In the genomic region with DNA sequence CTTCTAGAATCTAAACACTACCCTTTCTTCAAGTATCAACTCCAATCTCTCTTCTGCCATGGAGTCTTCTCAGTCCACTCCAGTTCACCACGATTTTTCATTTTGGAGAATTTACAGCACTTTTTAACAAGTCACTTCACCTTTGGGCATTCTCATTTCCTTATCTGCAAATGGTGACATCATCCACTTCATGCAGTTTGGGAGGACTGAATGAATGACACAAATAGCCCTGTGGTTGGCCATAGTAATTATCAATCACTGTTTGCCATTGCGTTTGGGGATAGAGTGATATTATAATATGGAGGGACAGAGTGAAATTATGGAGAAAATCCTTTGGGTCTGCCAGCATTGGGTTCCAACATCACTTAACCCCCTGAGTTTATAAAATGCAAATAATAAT, we compare ENCODE assay signal across 28 cellular contexts. TPM values are rescaled to one million over a fixed set of nuclear protein-coding genes. Genes with fewer than 3 reads are reported as not detected.
A peak's percentile ranks its signal among the peaks of the same experiment; 100 is the strongest.
DNase-seq lines count a peak whose midpoint lies in the region; ATAC-seq, FAIRE-seq and TF ChIP-seq lines count a peak whose summit lies in the region.
"Had no signal": no experiment of that assay in that cellular context is flagged by ENCODE, and none has a peak within 500 bp of the region (broad histone marks: within the 10 kb centered on the region; RNA-seq: fewer than 3 reads in every experiment).

No MANE protein-coding gene starts in this region.

- TF ChIP-seq EP300 in GM12878 (IDR thresholded peaks at IDR 0.05; ENCODE audit: borderline replicate concordance in 1 of 2, control insufficient read depth in 1 of 2, low read depth in 2 of 2, low read length in 2 of 2), result no peak

- no peak for TF ChIP-seq POLR2A in GM12878 (IDR thresholded peaks at IDR 0.05; ENCODE audit: low read depth, low read length)

- H3K4me3 ChIP-seq in GM12878, result no peak overlapping the region
- H3K4me3 ChIP-seq: mucosa of descending colon had no signal

- peak; percentile 49 for ATAC-seq in GM18867 (IDR thresholded peaks at IDR 0.05; ENCODE audit: unreplicated experiment)
- peak; percentile 59 for ATAC-seq in GM12878
- ATAC-seq in HG02852 (IDR thresholded peaks at IDR 0.05; ENCODE audit: unreplicated experiment), result no peak
- no peak for ATAC-seq in GM21447 (IDR thresholded peaks at IDR 0.05; ENCODE audit: unreplicated experiment)
- ATAC-seq: esophagus mucosa, left colon, mucosa of descending colon had no signal

- POLR2A ChIA-PET in GM12878 (lab: Charles Lee), result no interaction called here

- no peaks in the 10 kb centered on the region for H3K36me3 Mint-ChIP-seq in osteocyte (ENCODE audit: unreplicated experiment)
- H3K36me3 Mint-ChIP-seq: activated naive CD4-positive, alpha-beta T cell treated with anti-CD3 and anti-CD28 coated beads, Interleukin-2, amount 50 U/mL, for 24 hours had no signal

- TF ChIP-seq RAD21 in GM12878 (IDR thresholded peaks at IDR 0.05; ENCODE audit: insufficient read depth, low read depth, low read length), result no peak

- RAD21 ChIA-PET in GM12878 (lab: Charles Lee; ENCODE audit: unreplicated experiment), result no interaction called here

- peaks cover 33% of the 10 kb centered on the region for H3K4me1 Mint-ChIP-seq in osteocyte (ENCODE audit: unreplicated experiment)
- H3K4me1 Mint-ChIP-seq: activated naive CD4-positive, alpha-beta T cell treated with anti-CD3 and anti-CD28 coated beads, Interleukin-2, amount 50 U/mL, for 24 hours had no signal

- H3K27ac ChIP-seq in GM12878 (ENCODE audit: control insufficient read depth, insufficient read depth), result no peak overlapping the region
- H3K27ac ChIP-seq: VCaP had no signal

- intact Hi-C loops in GM12878 (cut with micrococcal nuclease; ENCODE audit: unreplicated experiment), result no loop called here

- H3K27me3 ChIP-seq in GM12878 (replicated peaks in 1 of 2; ENCODE audit: control insufficient read depth in 2 of 2, insufficient read depth in 2 of 2, low read length in 1 of 2), result no peaks in the 10 kb centered on the region

- H4K20me1 ChIP-seq in GM12878 (ENCODE audit: control insufficient read depth, insufficient read depth), result no peaks in the 10 kb centered on the region

- no peaks in the 10 kb centered on the region for H3K79me2 ChIP-seq in GM12878 (ENCODE audit: control insufficient read depth, insufficient read depth, low read length)

- H3K36me3 ChIP-seq in GM12878 (ENCODE audit: control insufficient read depth in 2 of 2, insufficient read depth in 2 of 2, low read length in 1 of 2), result no peaks in the 10 kb centered on the region

- H3K9me3 Mint-ChIP-seq in osteocyte (ENCODE audit: unreplicated experiment), result no peaks in the 10 kb centered on the region
- H3K9me3 Mint-ChIP-seq: activated CD4-positive, alpha-beta memory T cell treated with anti-CD3 and anti-CD28 coated beads, Interleukin-2, amount 10 ng/mL, durations not matched to agents 7 days and 5 days; activated naive CD4-positive, alpha-beta T cell treated with anti-CD3 and anti-CD28 coated beads, Interleukin-2, amount 50 U/mL, for 24 hours; CD8-positive, alpha-beta memory T cell; HFFc6 had no signal

- H2AFZ ChIP-seq in GM12878 (ENCODE audit: control insufficient read depth, low read depth, low read length), result no peak overlapping the region

- H3K4me2 ChIP-seq in GM12878 (ENCODE audit: control insufficient read depth, insufficient read depth), result no peak overlapping the region

- FAIRE-seq in GM12878 (lab: Jason Lieb, UNC), result no peak

- DNase-seq in HT1080 (ENCODE audit: low read depth) (peak; percentile 30), GM12878 (ENCODE audit: low read depth, low spot score) (no peak), osteocyte (ENCODE audit: extremely low spot score, unreplicated experiment) (no peak), NCI-H510A treated with DMSO at 0.1 percent for 48 hours (lab: John Stamatoyannopoulos, UW) (no peak), T-helper 9 cell (no peak)
- DNase-seq: activated CD4-positive, alpha-beta memory T cell treated with anti-CD3 and anti-CD28 coated beads, Interleukin-2, amount 10 ng/mL, durations not matched to agents 7 days and 5 days; activated T-cell treated with anti-CD3 and anti-CD28 coated beads, Interleukin-2, amount 50 U/mL, for 1 hour; CD8-positive, alpha-beta memory T cell; DND-41; HFFc6; left colon; mucosa of descending colon; NCI-H1694; NCI-H345; NK-92 treated with Interleukin-12 subunit alpha and Interleukin-12 subunit beta, amount 100 ng/mL, for 24 hours; retina; Right ventricle myocardium superior; stimulated activated CD4-positive, alpha-beta T cell treated with anti-CD3 and anti-CD28 coated beads, Interleukin-15, amount 100 ng/mL, for 24 hours; stimulated activated naive CD4-positive, alpha-beta T cell had no signal

- no TSS peak for BruUV-seq in GM12878 (replicated peaks; lab: Mats Ljungman, UMichigan)

- no peaks in the 10 kb centered on the region for H3K27me3 Mint-ChIP-seq in osteocyte (ENCODE audit: unreplicated experiment)
- H3K27me3 Mint-ChIP-seq: activated naive CD4-positive, alpha-beta T cell treated with anti-CD3 and anti-CD28 coated beads, Interleukin-2, amount 50 U/mL, for 24 hours had no signal

- peak overlapping the region; percentile 66 for H3K27ac Mint-ChIP-seq in osteocyte (ENCODE audit: unreplicated experiment)
- H3K27ac Mint-ChIP-seq: activated CD4-positive, alpha-beta memory T cell treated with anti-CD3 and anti-CD28 coated beads, Interleukin-2, amount 10 ng/mL, durations not matched to agents 7 days and 5 days; activated naive CD4-positive, alpha-beta T cell treated with anti-CD3 and anti-CD28 coated beads, Interleukin-2, amount 50 U/mL, for 24 hours; HFFc6 had no signal

- in situ Hi-C loops in GM12878 (cut with MboI), result no loop called here

- SMC1A ChIA-PET in GM12878 (lab: Charles Lee; ENCODE audit: uncharacterized antibody, unreplicated experiment), result interaction anchor here (1.4 to 2.6 kb wide), 2 partner anchors 27 to 64 kb away, joined by 3 to 14 read pairs; no protein-coding TSS in a partner anchor

- H3K9ac ChIP-seq in GM12878 (ENCODE audit: control insufficient read depth, insufficient read depth, low read length), result no peak overlapping the region

- TF ChIP-seq CTCF in GM12878 (IDR thresholded peaks at IDR 0.05 in 2 of 3, conservative IDR thresholded peaks at IDR 0.05 in 1 of 3; ENCODE audit: control insufficient read depth in 2 of 3, extremely low read depth in 1 of 3, insufficient read depth in 1 of 3, low read depth in 3 of 3, low read length in 3 of 3) (no peak), osteocyte (IDR thresholded peaks at IDR 0.05) (no peak)

- H3K9me3 ChIP-seq in GM12878 (replicated peaks; ENCODE audit: control insufficient read depth, insufficient read depth, low read length), result no peaks in the 10 kb centered on the region
- H3K9me3 ChIP-seq: mucosa of descending colon had no signal

- CTCF ChIA-PET in GM12878 (lab: Yijun Ruan, JAX), result interaction anchor here (1.2 to 1.7 kb wide), 2 partner anchors 10 to 21 kb away, joined by 5 read pairs; no protein-coding TSS in a partner anchor

- WGBS in GM12878 (ENCODE audit: insufficient coverage, insufficient replicate concordance, low lambda C conversion rate, missing lambda C conversion rate), result 21% methylated on average over 2 of the region's 2 CpGs

- no peaks in the 10 kb centered on the region for H3K4me1 ChIP-seq in GM12878 (ENCODE audit: control insufficient read depth, insufficient read depth, low read length)

- no peak overlapping the region for H3K4me3 Mint-ChIP-seq in osteocyte (ENCODE audit: unreplicated experiment)
- H3K4me3 Mint-ChIP-seq: activated CD4-positive, alpha-beta memory T cell treated with anti-CD3 and anti-CD28 coated beads, Interleukin-2, amount 10 ng/mL, durations not matched to agents 7 days and 5 days; activated naive CD4-positive, alpha-beta T cell treated with anti-CD3 and anti-CD28 coated beads, Interleukin-2, amount 50 U/mL, for 24 hours; CD8-positive, alpha-beta memory T cell; HFFc6 had no signal

RNA-seq across cellular contexts. Expression of gene TM4SF1, which starts 38.0 kb away (rescaled TPM):
- total RNA-seq in HT1080 (2014; rRNA removed; shearing (Covaris generic)), result 508 and 543 TPM in 2 replicates
- 789 and 826 TPM in 2 replicates for polyA plus RNA-seq in HT1080 (2015; cell fraction: cytosol; rRNA removed)
- polyA plus RNA-seq in HT1080 (2015; cell fraction: nucleus; rRNA removed), result 636 and 639 TPM in 2 replicates
- total RNA-seq in GM12878 (2013; cell fraction: nucleolus; rRNA removed), result 0.42 TPM in 1 of 2 replicates, not detected in the other
- total RNA-seq in GM12878 (2014; rRNA removed), result not detected in 2 replicates
- not detected in 2 replicates for total RNA-seq in GM12878 (2014; rRNA removed; fragmentation: Illumina TruSeq; extraction: Trizol)
- 0.56 and 1.2 TPM in 2 replicates for total RNA-seq in GM12878 (2021)
- not detected for polyA plus RNA-seq in GM12878 (2011; ENCODE audit: low read depth)
- 0.05 TPM in 1 of 2 replicates, not detected in the other for polyA plus RNA-seq in GM12878 (2011; rRNA removed)
- 0.07 and 0.10 TPM in 2 replicates for polyA plus RNA-seq in GM12878 (2011; cell fraction: cytosol; rRNA removed)
- polyA plus RNA-seq in GM12878 (2011; cell fraction: nucleus; rRNA removed), result not detected in 2 replicates
- not detected in 2 replicates for polyA plus RNA-seq in GM12878 (2012)
- not detected in 2 replicates for polyA plus RNA-seq in GM12878 (2014; fragmentation: Illumina TruSeq; extraction: Trizol)
- not detected for polyA plus RNA-seq in GM12878 (2014; fragmentation: Nextera tagmentation; extraction: Ambion mirVana)
- polyA plus RNA-seq in GM12878 (2014; rRNA removed), result not detected in 2 replicates
- not detected for polyA plus RNA-seq in GM12878 (2016; fragmentation: Nextera tagmentation; extraction: Ambion mirVana)
- polyA minus RNA-seq in GM12878 (2011; rRNA and poly(A)+ RNA removed), result not detected in 2 replicates
- 7.8 and 15.4 TPM in 2 replicates for polyA minus RNA-seq in GM12878 (2011; cell fraction: cytosol; rRNA and poly(A)+ RNA removed)
- polyA minus RNA-seq in GM12878 (2011; cell fraction: nucleus; rRNA and poly(A)+ RNA removed), result 1.2 and 2.5 TPM in 2 replicates
- total RNA-seq in osteocyte, result 120 and 122 TPM in 2 replicates
- total RNA-seq: activated CD4-positive, alpha-beta memory T cell treated with anti-CD3 and anti-CD28 coated beads, Interleukin-2, amount 10 ng/mL, durations not matched to agents 7 days and 5 days had no signal
- polyA plus RNA-seq: CD8-positive, alpha-beta memory T cell had no signal

RNA-seq across cellular contexts. Expression of gene TM4SF4, which starts 59.0 kb away (rescaled TPM):
- not detected in 2 replicates for total RNA-seq in HT1080 (2014; rRNA removed; shearing (Covaris generic))
- not detected in 2 replicates for polyA plus RNA-seq in HT1080 (2015; cell fraction: cytosol; rRNA removed)
- polyA plus RNA-seq in HT1080 (2015; cell fraction: nucleus; rRNA removed), result not detected in 2 replicates
- total RNA-seq in GM12878 (2013; cell fraction: nucleolus; rRNA removed), result not detected in 2 replicates
- total RNA-seq in GM12878 (2014; rRNA removed) (not detected in 2 replicates), GM12878 (2014; rRNA removed; fragmentation: Illumina TruSeq; extraction: Trizol) (not detected in 2 replicates), GM12878 (2021) (1.3 and 1.7 TPM in 2 replicates), osteocyte (not detected in 2 replicates)
- polyA plus RNA-seq in GM12878 (2011; ENCODE audit: low read depth), result not detected
- polyA plus RNA-seq in GM12878 (2011; rRNA removed) (not detected in 2 replicates), GM12878 (2014; fragmentation: Illumina TruSeq; extraction: Trizol) (not detected in 2 replicates), GM12878 (2014; fragmentation: Nextera tagmentation; extraction: Ambion mirVana) (under 1 TPM in 1 of 2 experiments, not detected in 1; 0.06 TPM), GM12878 (2014; rRNA removed) (not detected in 2 replicates), GM12878 (2016; fragmentation: Nextera tagmentation; extraction: Ambion mirVana) (not detected)
- not detected in 2 replicates for polyA plus RNA-seq in GM12878 (2011; cell fraction: cytosol; rRNA removed)
- not detected in 2 replicates for polyA plus RNA-seq in GM12878 (2011; cell fraction: nucleus; rRNA removed)
- not detected in 2 replicates for polyA plus RNA-seq in GM12878 (2012)
- polyA minus RNA-seq in GM12878 (2011; rRNA and poly(A)+ RNA removed), result not detected in 2 replicates
- not detected in 2 replicates for polyA minus RNA-seq in GM12878 (2011; cell fraction: cytosol; rRNA and poly(A)+ RNA removed)
- not detected in 2 replicates for polyA minus RNA-seq in GM12878 (2011; cell fraction: nucleus; rRNA and poly(A)+ RNA removed)
- total RNA-seq: activated CD4-positive, alpha-beta memory T cell treated with anti-CD3 and anti-CD28 coated beads, Interleukin-2, amount 10 ng/mL, durations not matched to agents 7 days and 5 days; CD8-positive, alpha-beta memory T cell; esophagus mucosa; MCF 10A; Right ventricle myocardium superior; T-helper 1 cell treated with Interleukin-12 subunit alpha and Interleukin-12 subunit beta and Interleukin-4 antibody, amounts not matched to agents 30 ng/mL and 1 ng/mL, for 36 hours; urinary bladder had no signal
- polyA plus RNA-seq: CD8-positive, alpha-beta memory T cell had no signal

Comparison
In these comparisons a context has a peak if more than half of its experiments do, and no peak if none do; other contexts are left out.
1. ATAC-seq: peak in GM18867 (single experiment) and GM12878 (single experiment); none in HG02852 (single experiment) and GM21447 (single experiment).
2. RNA of gene TM4SF1, which starts 38.0 kb away (total RNA-seq): 508 to 543 TPM in HT1080 and 120 to 122 TPM in osteocyte; 0.42 to 1.2 TPM in GM12878; every median in the first group is over 10 times any median in the second.